ENCODE assay signal across 1 cellular context in genomic region chr4:165208322-165208652, GRCh38.
TF ChIP-seq lines count a peak whose summit lies in the region.

No MANE protein-coding gene starts in this region.

TF ChIP-seq in H1, 55 proteins besides CTCF, POLR2A, EP300 and RAD21 (continued from another document):
- TF ChIP-seq, protein P1, sequence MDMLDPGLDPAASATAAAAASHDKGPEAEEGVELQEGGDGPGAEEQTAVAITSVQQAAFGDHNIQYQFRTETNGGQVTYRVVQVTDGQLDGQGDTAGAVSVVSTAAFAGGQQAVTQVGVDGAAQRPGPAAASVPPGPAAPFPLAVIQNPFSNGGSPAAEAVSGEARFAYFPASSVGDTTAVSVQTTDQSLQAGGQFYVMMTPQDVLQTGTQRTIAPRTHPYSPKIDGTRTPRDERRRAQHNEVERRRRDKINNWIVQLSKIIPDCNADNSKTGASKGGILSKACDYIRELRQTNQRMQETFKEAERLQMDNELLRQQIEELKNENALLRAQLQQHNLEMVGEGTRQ (IDR thresholded peaks at IDR 0.05; ENCODE audit: low read length): no peak
- TF ChIP-seq GTF2F1 (IDR thresholded peaks at IDR 0.05; ENCODE audit: borderline replicate concordance, low read depth, low read length) (no peak), SP4 (IDR thresholded peaks at IDR 0.05; ENCODE audit: low read length) (no peak), TEAD4 (IDR thresholded peaks at IDR 0.05; ENCODE audit: low read depth, low read length) (no peak), FOSL1 (IDR thresholded peaks at IDR 0.05; ENCODE audit: insufficient read depth, low read depth, low read length) (no peak), JUND (IDR thresholded peaks at IDR 0.05; ENCODE audit: low read length) (no peak), YY1 (IDR thresholded peaks at IDR 0.05; ENCODE audit: low read depth, low read length) (no peak), SAP30 (IDR thresholded peaks at IDR 0.05; ENCODE audit: insufficient read depth, insufficient replicate concordance, low read length) (no peak)
- TF ChIP-seq, protein P2, sequence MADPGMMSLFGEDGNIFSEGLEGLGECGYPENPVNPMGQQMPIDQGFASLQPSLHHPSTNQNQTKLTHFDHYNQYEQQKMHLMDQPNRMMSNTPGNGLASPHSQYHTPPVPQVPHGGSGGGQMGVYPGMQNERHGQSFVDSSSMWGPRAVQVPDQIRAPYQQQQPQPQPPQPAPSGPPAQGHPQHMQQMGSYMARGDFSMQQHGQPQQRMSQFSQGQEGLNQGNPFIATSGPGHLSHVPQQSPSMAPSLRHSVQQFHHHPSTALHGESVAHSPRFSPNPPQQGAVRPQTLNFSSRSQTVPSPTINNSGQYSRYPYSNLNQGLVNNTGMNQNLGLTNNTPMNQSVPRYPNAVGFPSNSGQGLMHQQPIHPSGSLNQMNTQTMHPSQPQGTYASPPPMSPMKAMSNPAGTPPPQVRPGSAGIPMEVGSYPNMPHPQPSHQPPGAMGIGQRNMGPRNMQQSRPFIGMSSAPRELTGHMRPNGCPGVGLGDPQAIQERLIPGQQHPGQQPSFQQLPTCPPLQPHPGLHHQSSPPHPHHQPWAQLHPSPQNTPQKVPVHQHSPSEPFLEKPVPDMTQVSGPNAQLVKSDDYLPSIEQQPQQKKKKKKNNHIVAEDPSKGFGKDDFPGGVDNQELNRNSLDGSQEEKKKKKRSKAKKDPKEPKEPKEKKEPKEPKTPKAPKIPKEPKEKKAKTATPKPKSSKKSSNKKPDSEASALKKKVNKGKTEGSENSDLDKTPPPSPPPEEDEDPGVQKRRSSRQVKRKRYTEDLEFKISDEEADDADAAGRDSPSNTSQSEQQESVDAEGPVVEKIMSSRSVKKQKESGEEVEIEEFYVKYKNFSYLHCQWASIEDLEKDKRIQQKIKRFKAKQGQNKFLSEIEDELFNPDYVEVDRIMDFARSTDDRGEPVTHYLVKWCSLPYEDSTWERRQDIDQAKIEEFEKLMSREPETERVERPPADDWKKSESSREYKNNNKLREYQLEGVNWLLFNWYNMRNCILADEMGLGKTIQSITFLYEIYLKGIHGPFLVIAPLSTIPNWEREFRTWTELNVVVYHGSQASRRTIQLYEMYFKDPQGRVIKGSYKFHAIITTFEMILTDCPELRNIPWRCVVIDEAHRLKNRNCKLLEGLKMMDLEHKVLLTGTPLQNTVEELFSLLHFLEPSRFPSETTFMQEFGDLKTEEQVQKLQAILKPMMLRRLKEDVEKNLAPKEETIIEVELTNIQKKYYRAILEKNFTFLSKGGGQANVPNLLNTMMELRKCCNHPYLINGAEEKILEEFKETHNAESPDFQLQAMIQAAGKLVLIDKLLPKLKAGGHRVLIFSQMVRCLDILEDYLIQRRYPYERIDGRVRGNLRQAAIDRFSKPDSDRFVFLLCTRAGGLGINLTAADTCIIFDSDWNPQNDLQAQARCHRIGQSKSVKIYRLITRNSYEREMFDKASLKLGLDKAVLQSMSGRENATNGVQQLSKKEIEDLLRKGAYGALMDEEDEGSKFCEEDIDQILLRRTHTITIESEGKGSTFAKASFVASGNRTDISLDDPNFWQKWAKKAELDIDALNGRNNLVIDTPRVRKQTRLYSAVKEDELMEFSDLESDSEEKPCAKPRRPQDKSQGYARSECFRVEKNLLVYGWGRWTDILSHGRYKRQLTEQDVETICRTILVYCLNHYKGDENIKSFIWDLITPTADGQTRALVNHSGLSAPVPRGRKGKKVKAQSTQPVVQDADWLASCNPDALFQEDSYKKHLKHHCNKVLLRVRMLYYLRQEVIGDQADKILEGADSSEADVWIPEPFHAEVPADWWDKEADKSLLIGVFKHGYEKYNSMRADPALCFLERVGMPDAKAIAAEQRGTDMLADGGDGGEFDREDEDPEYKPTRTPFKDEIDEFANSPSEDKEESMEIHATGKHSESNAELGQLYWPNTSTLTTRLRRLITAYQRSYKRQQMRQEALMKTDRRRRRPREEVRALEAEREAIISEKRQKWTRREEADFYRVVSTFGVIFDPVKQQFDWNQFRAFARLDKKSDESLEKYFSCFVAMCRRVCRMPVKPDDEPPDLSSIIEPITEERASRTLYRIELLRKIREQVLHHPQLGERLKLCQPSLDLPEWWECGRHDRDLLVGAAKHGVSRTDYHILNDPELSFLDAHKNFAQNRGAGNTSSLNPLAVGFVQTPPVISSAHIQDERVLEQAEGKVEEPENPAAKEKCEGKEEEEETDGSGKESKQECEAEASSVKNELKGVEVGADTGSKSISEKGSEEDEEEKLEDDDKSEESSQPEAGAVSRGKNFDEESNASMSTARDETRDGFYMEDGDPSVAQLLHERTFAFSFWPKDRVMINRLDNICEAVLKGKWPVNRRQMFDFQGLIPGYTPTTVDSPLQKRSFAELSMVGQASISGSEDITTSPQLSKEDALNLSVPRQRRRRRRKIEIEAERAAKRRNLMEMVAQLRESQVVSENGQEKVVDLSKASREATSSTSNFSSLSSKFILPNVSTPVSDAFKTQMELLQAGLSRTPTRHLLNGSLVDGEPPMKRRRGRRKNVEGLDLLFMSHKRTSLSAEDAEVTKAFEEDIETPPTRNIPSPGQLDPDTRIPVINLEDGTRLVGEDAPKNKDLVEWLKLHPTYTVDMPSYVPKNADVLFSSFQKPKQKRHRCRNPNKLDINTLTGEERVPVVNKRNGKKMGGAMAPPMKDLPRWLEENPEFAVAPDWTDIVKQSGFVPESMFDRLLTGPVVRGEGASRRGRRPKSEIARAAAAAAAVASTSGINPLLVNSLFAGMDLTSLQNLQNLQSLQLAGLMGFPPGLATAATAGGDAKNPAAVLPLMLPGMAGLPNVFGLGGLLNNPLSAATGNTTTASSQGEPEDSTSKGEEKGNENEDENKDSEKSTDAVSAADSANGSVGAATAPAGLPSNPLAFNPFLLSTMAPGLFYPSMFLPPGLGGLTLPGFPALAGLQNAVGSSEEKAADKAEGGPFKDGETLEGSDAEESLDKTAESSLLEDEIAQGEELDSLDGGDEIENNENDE (IDR thresholded peaks at IDR 0.05; ENCODE audit: insufficient replicate concordance, low read length): no peak
TF ChIP-seq in H1: peak in this region for 0.
